Comparison of ENCODE assay signal across 18 cellular contexts in genomic region chr12:31021809-31022492, GRCh38. TPM values are rescaled to one million over a fixed set of nuclear protein-coding genes. Genes with fewer than 3 reads are reported as not detected.
DNase-seq lines count a peak whose midpoint lies in the region; ATAC-seq and TF ChIP-seq lines count a peak whose summit lies in the region.
"Had no signal": no experiment of that assay in that cellular context is flagged by ENCODE, and none has a peak within 500 bp of the region (broad histone marks: within the 10 kb centered on the region; RNA-seq: fewer than 3 reads in every experiment).

No MANE protein-coding gene starts in this region.

- H3K36me3 ChIP-seq in brain microvascular endothelial cell (replicated peaks), result no peaks in the 10 kb centered on the region
- H3K36me3 ChIP-seq: MG63, uterus had no signal

- no peak for ATAC-seq in left lobe of liver
- no peak for ATAC-seq in HG03108 (IDR thresholded peaks at IDR 0.05; ENCODE audit: unreplicated experiment)
- no peak for ATAC-seq in HG02623 (IDR thresholded peaks at IDR 0.05; ENCODE audit: unreplicated experiment)
- ATAC-seq: effector memory CD8-positive, alpha-beta T cell; natural killer cell treated with Interleukin-12 subunit alpha and Interleukin-12 subunit beta and Interleukin-15 and Interleukin-18, amount 100 ng/mL, for 72 hours had no signal

- no peak overlapping the region for H3K27ac ChIP-seq in brain microvascular endothelial cell
- H3K27ac ChIP-seq: uterus had no signal

- peak; percentile 34 for TF ChIP-seq CTCF in brain microvascular endothelial cell (IDR thresholded peaks at IDR 0.05; ENCODE audit: low read depth, low read length, missing control alignments)

- DNase-seq in DMS79 (lab: John Stamatoyannopoulos, UW), result peak; percentile 34
- DNase-seq in NCI-H2196 (lab: John Stamatoyannopoulos, UW; ENCODE audit: unreplicated experiment), result peak; percentile 20
- no peak for DNase-seq in brain microvascular endothelial cell
- peak; percentile 0 for DNase-seq in left lobe of liver (ENCODE audit: low spot score)
- DNase-seq in NCI-H774 (lab: John Stamatoyannopoulos, UW), result no peak
- DNase-seq: activated CD4-positive, alpha-beta T cell treated with anti-CD3 and anti-CD28 coated beads, Interleukin-2, amount 10 ng/mL, durations not matched to agents 24 days and 14 days; activated CD8-positive, alpha-beta memory T cell treated with anti-CD3 and anti-CD28 coated beads, Interleukin-2, amount 50 U/mL, for 4 hours; activated effector memory CD4-positive, alpha-beta T cell treated with Interleukin-2 at 50 U/mL for 16 hours; effector memory CD8-positive, alpha-beta T cell; MG63; NCI-H748 treated with DMSO at 0.1 percent for 48 hours; posterior cingulate gyrus; stimulated activated CD4-positive, alpha-beta T cell treated with anti-CD3 and anti-CD28 coated beads, Interleukin-4, amount 100 ng/mL, for 4 hours; SW 1271; uterus had no signal

- H3K4me3 ChIP-seq in brain microvascular endothelial cell (ENCODE audit: low read depth, low read length), result no peak overlapping the region
- H3K4me3 ChIP-seq: MG63, uterus had no signal

- no peaks in the 10 kb centered on the region for H3K27me3 ChIP-seq in brain microvascular endothelial cell (replicated peaks)
- H3K27me3 ChIP-seq: MG63, uterus had no signal

- in situ Hi-C loops in brain microvascular endothelial cell (cut with HindIII; ENCODE audit: low pct_ligation_motif_present, low sequenced_read_pairs), result no loop called here

RNA-seq across cellular contexts. Expression of gene DDX11, which starts 51.7 kb away (rescaled TPM):
- total RNA-seq in left lobe of liver, result 20.0 TPM

Comparison
In these comparisons a context has a peak if more than half of its experiments do, and no peak if none do; other contexts are left out.
1. DNase-seq: peak in DMS79 (single experiment), NCI-H2196 (single experiment) and left lobe of liver (single experiment); none in brain microvascular endothelial cell (single experiment) and NCI-H774 (single experiment).